14 cellular contexts compared by ENCODE assay signal in genomic region chr11:68891356-68891948, GRCh38. TPM values are rescaled to one million over a fixed set of nuclear protein-coding genes. Genes with fewer than 3 reads are reported as not detected.
A peak's percentile ranks its signal among the peaks of the same experiment; 100 is the strongest.
DNase-seq lines count a peak whose midpoint lies in the region; FAIRE-seq and TF ChIP-seq lines count a peak whose summit lies in the region.
"Had no signal": no experiment of that assay in that cellular context is flagged by ENCODE, and none has a peak within 500 bp of the region (broad histone marks: within the 10 kb centered on the region; RNA-seq: fewer than 3 reads in every experiment).

No MANE protein-coding gene starts in this region.

- DNase-seq in SK-N-MC (ENCODE audit: low read depth, low spot score) (no peak), endothelial cell of umbilical vein (ENCODE audit: low read depth, low spot score) (no peak), mesenchymal stem cell (no peak), OCI-M2 (lab: John Stamatoyannopoulos, UW; ENCODE audit: unreplicated experiment) (no peak), NOMO-1 (lab: John Stamatoyannopoulos, UW; ENCODE audit: unreplicated experiment in 2 of 2) (no peak), RPMI8226 (no peak), Calu3 (no peak)
- DNase-seq: activated CD8-positive, alpha-beta memory T cell treated with anti-CD3 and anti-CD28 coated beads for 24 hours; NCI-H2081 treated with DMSO at 0.1 percent for 48 hours had no signal

- no peaks in the 10 kb centered on the region for H3K27me3 Mint-ChIP-seq in Calu3 (ENCODE audit: unreplicated experiment)

- peaks cover 30% of the 10 kb centered on the region for H3K36me3 Mint-ChIP-seq in Calu3 (ENCODE audit: insufficient read depth, unreplicated experiment)

- H3K23ac ChIP-seq in mesenchymal stem cell (ENCODE audit: low read length in 2 of 2), result no peak overlapping the region

- H2BK15ac ChIP-seq in mesenchymal stem cell (ENCODE audit: low read depth, poor library complexity, severe bottlenecking), result no peak overlapping the region

- no peaks in the 10 kb centered on the region for H4K20me1 ChIP-seq in endothelial cell of umbilical vein (replicated peaks; ENCODE audit: control insufficient read depth, extremely low read depth, insufficient read depth, low read length)

- H3K4me2 ChIP-seq in endothelial cell of umbilical vein (ENCODE audit: insufficient read depth, low read length) (peak overlapping the region; percentile 25), mesenchymal stem cell (ENCODE audit: low read length, poor library complexity, severe bottlenecking) (peak overlapping the region; percentile 0)

- no peak overlapping the region for H2BK120ac ChIP-seq in mesenchymal stem cell (ENCODE audit: low read depth, low read length)

- WGBS in mesenchymal stem cell, result 95% methylated on average over 17 of the region's 17 CpGs

- H2AFZ ChIP-seq in endothelial cell of umbilical vein (ENCODE audit: low read depth, low read length) (no peak overlapping the region), mesenchymal stem cell (ENCODE audit: low read depth, low read length) (no peak overlapping the region)

- no peaks in the 10 kb centered on the region for H3K4me1 Mint-ChIP-seq in Calu3 (ENCODE audit: low read depth, unreplicated experiment)

- peaks cover 10% of the 10 kb centered on the region for H3K79me1 ChIP-seq in mesenchymal stem cell (replicated peaks; ENCODE audit: low read length, poor library complexity, severe bottlenecking)

- POLR2A ChIA-PET in endothelial cell of umbilical vein (lab: Charles Lee), result no interaction called here

- H3K4me3 Mint-ChIP-seq in Calu3 (ENCODE audit: low read depth, unreplicated experiment), result no peak overlapping the region

- no peak overlapping the region for H3K4ac ChIP-seq in mesenchymal stem cell (ENCODE audit: low read depth in 1 of 2, low read length in 2 of 2)

- no peak overlapping the region for H2BK12ac ChIP-seq in mesenchymal stem cell (ENCODE audit: low read length in 2 of 2)

- H3K18ac ChIP-seq in mesenchymal stem cell (ENCODE audit: low read depth in 1 of 2, low read length in 2 of 2), result no peak overlapping the region

- no peak for TF ChIP-seq POLR2A in endothelial cell of umbilical vein (IDR thresholded peaks at IDR 0.05; ENCODE audit: low read depth, low read length)

- dilution Hi-C loops in endothelial cell of umbilical vein (cut with MboI; ENCODE audit: extremely low pct_ligation_motif_present, low sequenced_read_pairs), result no loop called here

- H3K4me3 ChIP-seq in SK-N-MC (peak overlapping the region; percentile 43), endothelial cell of umbilical vein (replicated peaks in 1 of 3; ENCODE audit: insufficient read depth in 1 of 3, low read depth in 1 of 3, low read length in 3 of 3) (no peak overlapping the region), mesenchymal stem cell (ENCODE audit: insufficient read depth in 1 of 2, low read depth in 1 of 2, low read length in 2 of 2) (peak overlapping the region in 1 of 2 experiments; percentile 43)
- H3K4me3 ChIP-seq: lung had no signal

- H3K36me3 ChIP-seq in SK-N-MC (ENCODE audit: insufficient read depth, low read length) (peaks cover 38% of the 10 kb centered on the region), endothelial cell of umbilical vein (ENCODE audit: control insufficient read depth in 2 of 2, extremely low read depth in 1 of 2, insufficient read depth in 2 of 2, low read length in 2 of 2) (peaks cover 8 to 23% of the 10 kb centered on the region in 2 experiments), mesenchymal stem cell (ENCODE audit: control insufficient read depth in 1 of 2, insufficient read depth in 2 of 2, low read depth in 1 of 2, low read length in 2 of 2) (peaks cover 39 to 47% of the 10 kb centered on the region in 2 experiments)

- no peak overlapping the region for H3K27ac Mint-ChIP-seq in Calu3 (ENCODE audit: unreplicated experiment)

- intact Hi-C loops in endothelial cell of umbilical vein (cut with micrococcal nuclease) (loop anchor here (1.0 to 5.0 kb wide), 2 partner anchors 16 to 34 kb away; no protein-coding TSS in a partner anchor), Calu3 (cut with micrococcal nuclease; ENCODE audit: unreplicated experiment) (no loop called here)

- H4K91ac ChIP-seq in mesenchymal stem cell (ENCODE audit: low read length), result no peak overlapping the region

- no peaks in the 10 kb centered on the region for H3K9me3 ChIP-seq in SK-N-MC (ENCODE audit: low read depth, low read length)
- H3K9me3 ChIP-seq in endothelial cell of umbilical vein (replicated peaks; ENCODE audit: control insufficient read depth, insufficient read depth, low read length), result no peaks in the 10 kb centered on the region
- no peaks in the 10 kb centered on the region for H3K9me3 ChIP-seq in mesenchymal stem cell (ENCODE audit: control insufficient read depth, low read length)
- H3K9me3 ChIP-seq: neutrophil had no signal

- no peak overlapping the region for H2AK5ac ChIP-seq in mesenchymal stem cell (ENCODE audit: low read length, severe bottlenecking)

- H2BK5ac ChIP-seq in mesenchymal stem cell (ENCODE audit: low read depth, low read length, poor library complexity, severe bottlenecking), result no peak overlapping the region

- H3K27me3 ChIP-seq in endothelial cell of umbilical vein (ENCODE audit: control insufficient read depth in 2 of 2, insufficient read depth in 2 of 2, low read length in 2 of 2), result no peaks in the 10 kb centered on the region
- H3K27me3 ChIP-seq in mesenchymal stem cell (ENCODE audit: control insufficient read depth in 1 of 2, insufficient read depth in 1 of 2, low read length in 2 of 2), result no peaks in the 10 kb centered on the region
- H3K27me3 ChIP-seq: neutrophil had no signal

- H3K9me1 ChIP-seq in endothelial cell of umbilical vein (replicated peaks; ENCODE audit: control insufficient read depth, extremely low read depth, insufficient read depth, low read length), result no peaks in the 10 kb centered on the region

- no peaks in the 10 kb centered on the region for H3K79me2 ChIP-seq in endothelial cell of umbilical vein (ENCODE audit: control insufficient read depth, insufficient read depth, low read length)

- H3K27ac ChIP-seq in SK-N-MC (peak overlapping the region; percentile 92), endothelial cell of umbilical vein (ENCODE audit: insufficient read depth, low read depth, low read length) (peak overlapping the region; percentile 22), mesenchymal stem cell (ENCODE audit: low read length, poor library complexity, severe bottlenecking) (peak overlapping the region; percentile 11), temporal lobe (ENCODE audit: low read depth, low read length) (peak overlapping the region; percentile 93)
- H3K27ac ChIP-seq: neutrophil had no signal

- CTCF ChIA-PET in endothelial cell of umbilical vein (lab: Charles Lee) (no interaction called here), Calu3 (lab: Charles Lee) (no interaction called here)

- no peak for FAIRE-seq in endothelial cell of umbilical vein (lab: Jason Lieb, UNC)
- FAIRE-seq: GM12892, urothelium cell line had no signal

- TF ChIP-seq CTCF in endothelial cell of umbilical vein (IDR thresholded peaks at IDR 0.05; ENCODE audit: extremely low read depth in 1 of 2, insufficient read depth in 1 of 2, low read depth in 1 of 2, low read length in 2 of 2) (no peak), Calu3 (IDR thresholded peaks at IDR 0.05; ENCODE audit: unreplicated experiment) (no peak)

- H3K9me3 Mint-ChIP-seq in Calu3 (ENCODE audit: low read depth, unreplicated experiment), result no peaks in the 10 kb centered on the region

- BruUV-seq in endothelial cell of umbilical vein (replicated peaks; lab: Mats Ljungman, UMichigan), result no TSS peak
- no TSS peak for BruUV-seq in Calu3 (replicated peaks; lab: Mats Ljungman, UMichigan)

- H3K4me1 ChIP-seq in endothelial cell of umbilical vein (ENCODE audit: control insufficient read depth, extremely low read depth, insufficient read depth, low read length) (peaks cover 15% of the 10 kb centered on the region), mesenchymal stem cell (ENCODE audit: control insufficient read depth, insufficient read depth, low read depth, low read length) (peaks cover 19% of the 10 kb centered on the region)

- no peak overlapping the region for H4K8ac ChIP-seq in mesenchymal stem cell (ENCODE audit: low read length)

- no peak overlapping the region for H3K14ac ChIP-seq in mesenchymal stem cell (ENCODE audit: low read length in 2 of 2)

- H3K9ac ChIP-seq in SK-N-MC (ENCODE audit: insufficient read length), result no peak overlapping the region
- H3K9ac ChIP-seq in endothelial cell of umbilical vein (replicated peaks; ENCODE audit: extremely low read depth, insufficient read depth, low read length), result no peak overlapping the region
- peak overlapping the region; percentile 64 for H3K9ac ChIP-seq in mesenchymal stem cell (ENCODE audit: low read length)

RNA-seq across cellular contexts. Expression of gene MRPL21, which starts 12.2 kb away (rescaled TPM):
- total RNA-seq in endothelial cell of umbilical vein (52.2 and 65.1 TPM in 2 replicates), temporal lobe (31.0 TPM), Calu3 (2022) (79.7 and 83.4 TPM in 2 replicates)
- polyA plus RNA-seq in endothelial cell of umbilical vein, result 65.5 and 69.1 TPM in 2 replicates
- 65.8 and 68.3 TPM in 2 replicates for polyA plus RNA-seq in endothelial cell of umbilical vein (2011; cell fraction: cytosol; rRNA removed)
- polyA plus RNA-seq in endothelial cell of umbilical vein (2011; cell fraction: nucleus; rRNA removed), result 41.0 and 44.1 TPM in 2 replicates
- polyA plus RNA-seq in endothelial cell of umbilical vein (2012), result 86.5 and 87.5 TPM in 2 replicates
- 30.8 and 46.2 TPM in 2 replicates for polyA minus RNA-seq in endothelial cell of umbilical vein
- polyA minus RNA-seq in endothelial cell of umbilical vein (2011; cell fraction: cytosol; rRNA and poly(A)+ RNA removed), result 36.0 TPM
- polyA minus RNA-seq in endothelial cell of umbilical vein (2011; cell fraction: nucleus; rRNA and poly(A)+ RNA removed), result 20.7 and 23.2 TPM in 2 replicates
- polyA plus RNA-seq in mesenchymal stem cell (2013, experiment 1 of 2), result 71.6 TPM
- 69.8 TPM for polyA plus RNA-seq in mesenchymal stem cell (2013, experiment 2 of 2)

RNA-seq across cellular contexts. Expression of gene IGHMBP2, which starts 12.2 kb away (rescaled TPM):
- total RNA-seq in endothelial cell of umbilical vein, result 23.5 and 25.1 TPM in 2 replicates
- 10.9 and 12.8 TPM in 2 replicates for polyA plus RNA-seq in endothelial cell of umbilical vein
- 7.9 and 8.7 TPM in 2 replicates for polyA plus RNA-seq in endothelial cell of umbilical vein (2011; cell fraction: cytosol; rRNA removed)
- polyA plus RNA-seq in endothelial cell of umbilical vein (2011; cell fraction: nucleus; rRNA removed), result 57.3 and 60.2 TPM in 2 replicates
- 11.2 TPM in 2 replicates for polyA plus RNA-seq in endothelial cell of umbilical vein (2012)
- 25.0 and 29.9 TPM in 2 replicates for polyA minus RNA-seq in endothelial cell of umbilical vein
- 12.9 TPM for polyA minus RNA-seq in endothelial cell of umbilical vein (2011; cell fraction: cytosol; rRNA and poly(A)+ RNA removed)
- polyA minus RNA-seq in endothelial cell of umbilical vein (2011; cell fraction: nucleus; rRNA and poly(A)+ RNA removed), result 32.3 and 39.3 TPM in 2 replicates
- polyA plus RNA-seq in mesenchymal stem cell (2013, experiment 1 of 2), result 5.9 TPM
- 5.1 TPM for polyA plus RNA-seq in mesenchymal stem cell (2013, experiment 2 of 2)
- total RNA-seq in temporal lobe, result 11.1 TPM
- total RNA-seq in Calu3 (2022), result 27.6 and 32.4 TPM in 2 replicates

RNA-seq across cellular contexts. Expression of gene CPT1A, which starts 49.7 kb away (rescaled TPM):
- total RNA-seq in endothelial cell of umbilical vein (52.1 and 62.1 TPM in 2 replicates), temporal lobe (8.4 TPM), Calu3 (2022) (45.9 and 49.8 TPM in 2 replicates)
- polyA plus RNA-seq in endothelial cell of umbilical vein, result 20.1 and 26.3 TPM in 2 replicates
- 24.0 and 26.2 TPM in 2 replicates for polyA plus RNA-seq in endothelial cell of umbilical vein (2011; cell fraction: cytosol; rRNA removed)
- polyA plus RNA-seq in endothelial cell of umbilical vein (2011; cell fraction: nucleus; rRNA removed), result 49.1 and 56.2 TPM in 2 replicates
- polyA plus RNA-seq in endothelial cell of umbilical vein (2012), result 63.5 and 93.4 TPM in 2 replicates
- polyA minus RNA-seq in endothelial cell of umbilical vein, result 70.4 and 92.0 TPM in 2 replicates
- polyA minus RNA-seq in endothelial cell of umbilical vein (2011; cell fraction: cytosol; rRNA and poly(A)+ RNA removed), result 72.0 TPM
- polyA minus RNA-seq in endothelial cell of umbilical vein (2011; cell fraction: nucleus; rRNA and poly(A)+ RNA removed), result 37.5 and 41.8 TPM in 2 replicates
- 28.4 TPM for polyA plus RNA-seq in mesenchymal stem cell (2013, experiment 1 of 2)
- polyA plus RNA-seq in mesenchymal stem cell (2013, experiment 2 of 2), result 27.0 TPM

Comparison
In these comparisons a context has a peak if more than half of its experiments do, and no peak if none do; other contexts are left out.
1. H3K27ac ChIP-seq: peak in every context shown above with its lines; median percentile 93 in temporal lobe; 92 in SK-N-MC; 22 in endothelial cell of umbilical vein; 11 in mesenchymal stem cell.